20 cellular contexts compared by ENCODE assay signal in the genomic region with DNA sequence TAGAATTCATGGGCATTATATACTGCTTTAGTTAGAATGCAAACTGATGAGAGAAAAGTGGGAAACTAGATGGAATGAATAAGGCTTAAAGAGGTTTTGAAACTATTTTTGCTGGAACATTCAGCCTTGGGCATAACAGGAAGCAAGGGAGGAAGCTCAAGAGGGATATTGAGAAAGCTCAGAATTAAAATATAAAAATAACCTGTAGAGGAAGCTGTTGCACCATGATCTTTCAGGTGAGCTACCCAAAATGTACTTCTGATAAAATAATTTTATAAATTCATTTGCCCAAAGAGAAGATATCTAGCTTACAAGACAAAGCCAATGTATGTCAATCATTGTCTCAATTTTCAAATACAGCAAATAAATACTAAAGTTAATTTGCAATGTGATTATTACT. TPM values are rescaled to one million over a fixed set of nuclear protein-coding genes. Genes with fewer than 3 reads are reported as not detected.
A peak's percentile ranks its signal among the peaks of the same experiment; 100 is the strongest.
DNase-seq lines count a peak whose midpoint lies in the region; ATAC-seq and TF ChIP-seq lines count a peak whose summit lies in the region.
"Had no signal": no experiment of that assay in that cellular context is flagged by ENCODE, and none has a peak within 500 bp of the region (broad histone marks: within the 10 kb centered on the region; RNA-seq: fewer than 3 reads in every experiment).

No MANE protein-coding gene starts in this region.

- peak; percentile 23 for DNase-seq in ELR (ENCODE audit: low read depth)
- no peak for DNase-seq in MM.1S
- no peak for DNase-seq in mammary epithelial cell
- no peak for DNase-seq in lower lobe of right lung
- DNase-seq in superior temporal gyrus (ENCODE audit: extremely low spot score) = no peak
- no peak for DNase-seq in activated CD4-positive, alpha-beta T cell treated with anti-CD3 and anti-CD28 coated beads, Interleukin-2, amount 50 U/mL, for 1 hour
- no peak for DNase-seq in central memory CD4-positive, alpha-beta T cell
- DNase-seq: activated CD4-positive, alpha-beta T cell treated with anti-CD3 and anti-CD28 coated beads for 48 hours; activated T-cell treated with anti-CD3 and anti-CD28 coated beads for 4 hours; HCEC 1CT; naive thymus-derived CD8-positive, alpha-beta T cell; NCI-H1048; NCI-H2107; stimulated activated naive CD8-positive, alpha-beta T cell treated with anti-CD3 and anti-CD28 coated beads, Interleukin-15, amount 100 ng/mL, for 72 hours had no signal

- ATAC-seq in lower lobe of right lung = peak in 1 of 2 donors; percentile 72
- ATAC-seq: activated naive CD4-positive, alpha-beta T cell treated with anti-CD3 and anti-CD28 coated beads, Interleukin-2, amount 50 U/mL, for 72 hours; naive thymus-derived CD8-positive, alpha-beta T cell; stimulated activated naive CD8-positive, alpha-beta T cell treated with anti-CD3 and anti-CD28 coated beads, Interleukin-15, amount 100 ng/mL, for 72 hours had no signal

- H3K9me2 ChIP-seq in MM.1S (replicated peaks; ENCODE audit: insufficient read depth, low read length) = no peaks in the 10 kb centered on the region

- H3K79me2 ChIP-seq in MM.1S (ENCODE audit: low read length) (no peaks in the 10 kb centered on the region), mammary epithelial cell (ENCODE audit: insufficient read depth, low read length) (no peaks in the 10 kb centered on the region)

- no peak overlapping the region for H3K4me3 ChIP-seq in MM.1S (ENCODE audit: low read length)
- H3K4me3 ChIP-seq in mammary epithelial cell (replicated peaks in 1 of 3; ENCODE audit: insufficient read depth in 1 of 3, low read depth in 2 of 3, low read length in 3 of 3) = no peak overlapping the region
- H3K4me3 ChIP-seq in lower lobe of right lung = no peak overlapping the region
- H3K4me3 ChIP-seq: lung had no signal

- H3K4me2 ChIP-seq in MM.1S (ENCODE audit: low read depth, low read length) = no peak overlapping the region
- no peak overlapping the region for H3K4me2 ChIP-seq in mammary epithelial cell (ENCODE audit: insufficient read depth, low read depth, low read length)

- in situ Hi-C loops in mammary epithelial cell (cut with MboI; ENCODE audit: low sequenced_read_pairs in 2 of 2) = loop anchor here in 1 of 2 donors (25.0 kb wide), 2 partner anchors 515 to 715 kb away; no protein-coding TSS in a partner anchor

- no peaks in the 10 kb centered on the region for H3F3A ChIP-seq in MM.1S (ENCODE audit: insufficient read depth, low read length)

- CTCF ChIA-PET in mammary epithelial cell (lab: Charles Lee; ENCODE audit: low non-redundant PET) = interaction anchor here (0.7 kb wide), 1 partner anchor 514 kb away, joined by 4 read pairs; no protein-coding TSS in a partner anchor

- H3K27ac ChIP-seq in MM.1S (ENCODE audit: low read length) (no peak overlapping the region), mammary epithelial cell (ENCODE audit: insufficient read depth, low read depth, low read length) (no peak overlapping the region), lower lobe of right lung (no peak overlapping the region)

- no peaks in the 10 kb centered on the region for H4K20me1 ChIP-seq in MM.1S (ENCODE audit: insufficient read depth, low read length)
- no peaks in the 10 kb centered on the region for H4K20me1 ChIP-seq in mammary epithelial cell (ENCODE audit: insufficient read depth, low read length)

- intact Hi-C loops in mammary epithelial cell (cut with micrococcal nuclease) = loop anchor here (5.0 kb wide), 1 partner anchor 515 kb away; no protein-coding TSS in a partner anchor
- intact Hi-C loops in lower lobe of right lung (cut with DNase I) = no loop called here

- dilution Hi-C loops in mammary epithelial cell (cut with HindIII; ENCODE audit: low sequenced_read_pairs) = no loop called here

- H3K9me3 ChIP-seq in MM.1S (replicated peaks; ENCODE audit: insufficient read depth, low read length) (no peaks in the 10 kb centered on the region), mammary epithelial cell (replicated peaks; ENCODE audit: insufficient read depth, low read length) (no peaks in the 10 kb centered on the region), lower lobe of right lung (no peaks in the 10 kb centered on the region)

- no peaks in the 10 kb centered on the region for H3K27me3 ChIP-seq in MM.1S (replicated peaks; ENCODE audit: insufficient read depth, low read length)
- no peaks in the 10 kb centered on the region for H3K27me3 ChIP-seq in mammary epithelial cell (ENCODE audit: insufficient read depth, low read length)
- H3K27me3 ChIP-seq in lower lobe of right lung (ENCODE audit: low read depth) = no peaks in the 10 kb centered on the region

- TF ChIP-seq CTCF in MM.1S (IDR thresholded peaks at IDR 0.05; ENCODE audit: low read length) = peak; percentile 19; the same call in 1 of the 2 replicates
- peak; percentile 20 to 34 for TF ChIP-seq CTCF in mammary epithelial cell (conservative IDR thresholded peaks at IDR 0.05 in 1 of 2, IDR thresholded peaks at IDR 0.05 in 1 of 2; ENCODE audit: extremely low read depth in 1 of 2, insufficient read depth in 1 of 2, low read depth in 1 of 2, low read length in 2 of 2)
- TF ChIP-seq CTCF in lower lobe of right lung (IDR thresholded peaks at IDR 0.05) = peak; percentile 29

- no peaks in the 10 kb centered on the region for H3K36me3 ChIP-seq in MM.1S (replicated peaks; ENCODE audit: insufficient read depth, low read length)
- H3K36me3 ChIP-seq in mammary epithelial cell (ENCODE audit: insufficient read depth, low read length) = no peaks in the 10 kb centered on the region
- no peaks in the 10 kb centered on the region for H3K36me3 ChIP-seq in lower lobe of right lung

- BruUV-seq in mammary epithelial cell (replicated peaks; lab: Mats Ljungman, UMichigan) = no TSS peak

- H2AFZ ChIP-seq in MM.1S (ENCODE audit: low read length) (no peak overlapping the region), mammary epithelial cell (ENCODE audit: low read depth, low read length) (no peak overlapping the region)

- no peak overlapping the region for H3K9ac ChIP-seq in MM.1S (ENCODE audit: low read length)
- no peak overlapping the region for H3K9ac ChIP-seq in mammary epithelial cell (ENCODE audit: insufficient read depth, low read length)

- no peaks in the 10 kb centered on the region for H3K4me1 ChIP-seq in MM.1S (ENCODE audit: low read length)
- no peaks in the 10 kb centered on the region for H3K4me1 ChIP-seq in mammary epithelial cell (ENCODE audit: insufficient read depth, low read length)
- no peaks in the 10 kb centered on the region for H3K4me1 ChIP-seq in lower lobe of right lung

RNA-seq across cellular contexts. Expression of gene GC, which starts 11.3 kb away (rescaled TPM):
- not detected for total RNA-seq in mammary epithelial cell
- polyA plus RNA-seq in mammary epithelial cell = not detected
- not detected for polyA minus RNA-seq in mammary epithelial cell
- total RNA-seq in lower lobe of right lung = 0.86 TPM
- total RNA-seq: activated naive CD4-positive, alpha-beta T cell treated with anti-CD3 and anti-CD28 coated beads, Interleukin-2, amount 50 U/mL, for 72 hours; Daoy; naive thymus-derived CD8-positive, alpha-beta T cell; pulmonary artery endothelial cell; T-helper 2 cell treated with Interferon-gamma antibody and Interleukin-4, amounts not matched to agents 100 ng/mL and 5 ng/mL, for 36 hours had no signal
- polyA plus RNA-seq: BJ; naive thymus-derived CD8-positive, alpha-beta T cell had no signal
